In genomic region chr11:6850526-6850925, GRCh38 we compare ENCODE assay signal across 24 cellular contexts. TPM values are rescaled to one million over a fixed set of nuclear protein-coding genes. Genes with fewer than 3 reads are reported as not detected.
"Had no signal": no experiment of that assay in that cellular context is flagged by ENCODE, and none has a peak within 500 bp of the region (broad histone marks: within the 10 kb centered on the region; RNA-seq: fewer than 3 reads in every experiment).

No MANE protein-coding gene starts in this region.

- ATAC-seq: left lobe of liver; naive thymus-derived CD8-positive, alpha-beta T cell; stimulated activated naive CD8-positive, alpha-beta T cell treated with anti-CD3 and anti-CD28 coated beads, Interleukin-15, amount 100 ng/mL, for 72 hours had no signal

- FAIRE-seq: colon, islet of Langerhans had no signal

- DNase-seq: foreskin melanocyte; head of caudate nucleus; hippocampal formation; kidney glomerular epithelial cell; mammary epithelial cell; naive thymus-derived CD8-positive, alpha-beta T cell; sigmoid colon; stimulated activated CD4-positive, alpha-beta T cell treated with anti-CD3 and anti-CD28 coated beads, Interleukin-2, amount 100 ng/mL, for 24 hours; stimulated activated CD4-positive, alpha-beta T cell treated with anti-CD3 and anti-CD28 coated beads, Interleukin-4, amount 100 ng/mL, for 4 hours; stimulated activated naive B cell treated with anti-CD40 and anti-IgM and Interleukin-4, amounts not matched to agents 10 μg/mL and 1 μg/mL and 100 μg/mL, for 72 hours; stimulated activated naive CD8-positive, alpha-beta T cell treated with anti-CD3 and anti-CD28 coated beads, Interleukin-15, amount 100 ng/mL, for 72 hours; transverse colon had no signal

RNA-seq across cellular contexts. Expression of gene OR10A5, which starts 5.0 kb away (rescaled TPM):
- total RNA-seq: left lobe of liver; lower leg skin; mammary epithelial cell; mesenteric fat pad; mononuclear cell; naive thymus-derived CD8-positive, alpha-beta T cell; osteoblast; pulmonary artery endothelial cell; right atrium auricular region; sigmoid colon; subcutaneous adipose tissue; thoracic aorta; transverse colon; ureter had no signal

RNA-seq across cellular contexts. Expression of gene OR10A2, which starts 12.3 kb away (rescaled TPM):
- total RNA-seq: left lobe of liver; lower leg skin; mammary epithelial cell; mesenteric fat pad; mononuclear cell; naive thymus-derived CD8-positive, alpha-beta T cell; osteoblast; pulmonary artery endothelial cell; right atrium auricular region; sigmoid colon; subcutaneous adipose tissue; thoracic aorta; transverse colon; ureter had no signal

RNA-seq across cellular contexts. Expression of gene OR10A4, which starts 25.9 kb away (rescaled TPM):
- total RNA-seq: left lobe of liver; lower leg skin; mammary epithelial cell; mesenteric fat pad; mononuclear cell; naive thymus-derived CD8-positive, alpha-beta T cell; osteoblast; pulmonary artery endothelial cell; right atrium auricular region; sigmoid colon; subcutaneous adipose tissue; thoracic aorta; transverse colon; ureter had no signal

RNA-seq across cellular contexts. Expression of gene OR2D2, which starts 41.8 kb away (rescaled TPM):
- total RNA-seq: left lobe of liver; lower leg skin; mesenteric fat pad; naive thymus-derived CD8-positive, alpha-beta T cell; right atrium auricular region; sigmoid colon; subcutaneous adipose tissue had no signal

RNA-seq across cellular contexts. Expression of gene OR6A2, which starts 51.0 kb away (rescaled TPM):
- total RNA-seq: left lobe of liver; lower leg skin; mononuclear cell; naive thymus-derived CD8-positive, alpha-beta T cell; right atrium auricular region had no signal
